ENCODE assay signal across 22 cellular contexts in genomic region chr4:186158966-186159365, GRCh38. TPM values are rescaled to one million over a fixed set of nuclear protein-coding genes. Genes with fewer than 3 reads are reported as not detected.
DNase-seq lines count a peak whose midpoint lies in the region; ATAC-seq, FAIRE-seq and TF ChIP-seq lines count a peak whose summit lies in the region.
"Had no signal": no experiment of that assay in that cellular context is flagged by ENCODE, and none has a peak within 500 bp of the region (broad histone marks: within the 10 kb centered on the region; RNA-seq: fewer than 3 reads in every experiment).

No MANE protein-coding gene starts in this region.

- ATAC-seq in HepG2: no peak
- ATAC-seq in right lobe of liver: no peak
- no peak for ATAC-seq in IMR-90 (ENCODE audit: low read depth)
- no peak for ATAC-seq in K562
- ATAC-seq in GM21528 (IDR thresholded peaks at IDR 0.05; ENCODE audit: low FRiP score, unreplicated experiment): no peak
- ATAC-seq: GM12878 had no signal

- no peak overlapping the region for H2BK15ac ChIP-seq in IMR-90 (ENCODE audit: low read depth, low read length)

- H3K4me2 ChIP-seq in HepG2 (ENCODE audit: low read depth, low read length) (no peak overlapping the region), IMR-90 (ENCODE audit: low read depth, low read length) (no peak overlapping the region), K562 (ENCODE audit: insufficient read depth, low read length) (no peak overlapping the region)
- H3K4me2 ChIP-seq: GM23338 had no signal

- WGBS in HepG2 (ENCODE audit: low lambda C conversion rate): 40% methylated on average over 5 of the region's 5 CpGs
- 73% methylated on average over 5 of the region's 5 CpGs for WGBS in right lobe of liver (ENCODE audit: insufficient coverage, low coverage, low lambda C conversion rate, missing lambda C conversion rate)
- 100% methylated on average over 2 of the region's 5 CpGs; no CpG with 5 or more reads in 1 of the 2 experiments for WGBS in IMR-90 (ENCODE audit: extremely low coverage in 2 of 2, insufficient read length in 1 of 2), 2 experiments
- WGBS in K562 (ENCODE audit: insufficient coverage, low coverage, missing lambda C conversion rate): 2% methylated on average over 5 of the region's 5 CpGs

- H3K36me3 ChIP-seq in HepG2 (replicated peaks in 1 of 2; ENCODE audit: control insufficient read depth in 1 of 2, insufficient read depth in 2 of 2, low read length in 2 of 2) (no peaks in the 10 kb centered on the region), right lobe of liver (peaks cover 0 to 33% (median 6%) of the 10 kb centered on the region in 4 donors), IMR-90 (ENCODE audit: control insufficient read depth, insufficient read depth, low read length) (no peaks in the 10 kb centered on the region), K562 (ENCODE audit: control insufficient read depth, insufficient read depth, low read length) (no peaks in the 10 kb centered on the region)

- H4K91ac ChIP-seq in IMR-90 (ENCODE audit: insufficient read depth, low read depth, low read length): no peak overlapping the region

- in situ Hi-C loops in HepG2 (cut with HindIII; ENCODE audit: extremely low pct_ligation_motif_present, low pct_unique_long_range_greater_than_20kb) (no loop called here), IMR-90 (cut with MboI; ENCODE audit: low sequenced_read_pairs) (no loop called here), K562 (cut with MboI) (no loop called here)

- no peak overlapping the region for H2AFZ ChIP-seq in HepG2 (ENCODE audit: low read length)
- no peak overlapping the region for H2AFZ ChIP-seq in IMR-90 (replicated peaks; ENCODE audit: low read length, poor library complexity)
- H2AFZ ChIP-seq in K562 (ENCODE audit: low read depth, low read length): no peak overlapping the region
- H2AFZ ChIP-seq: GM23338 had no signal

- H3K79me2 ChIP-seq in HepG2 (ENCODE audit: insufficient read depth, low read length): no peaks in the 10 kb centered on the region
- no peaks in the 10 kb centered on the region for H3K79me2 ChIP-seq in K562 (ENCODE audit: control insufficient read depth, insufficient read depth, low read length)

- dilution Hi-C loops in IMR-90 (cut with HindIII; ENCODE audit: low sequenced_read_pairs, unreplicated experiment): no loop called here

- H4K20me1 ChIP-seq in HepG2 (ENCODE audit: insufficient read depth, low read length): no peaks in the 10 kb centered on the region
- H4K20me1 ChIP-seq in IMR-90 (ENCODE audit: insufficient read depth, low read length): no peaks in the 10 kb centered on the region; the same call in 1 of the 2 replicates
- H4K20me1 ChIP-seq in K562 (replicated peaks; ENCODE audit: control insufficient read depth, insufficient read depth, low read length): 0 out of 2 replicates have a peak, but pooled peaks cover 8% of the 10 kb centered on the region

- H2BK20ac ChIP-seq in IMR-90 (ENCODE audit: low read depth, low read length): no peak overlapping the region

- FAIRE-seq in HepG2 (lab: Jason Lieb, UNC) (no peak), K562 (lab: Jason Lieb, UNC) (no peak)
- FAIRE-seq: A204.1, G401.6, GM12878, GM19239, H54 had no signal

- H2BK120ac ChIP-seq in IMR-90 (ENCODE audit: low read depth, low read length): no peak overlapping the region

- H3K79me1 ChIP-seq in IMR-90 (ENCODE audit: low read depth in 1 of 2, low read length in 2 of 2): no peaks in the 10 kb centered on the region

- H3K4me1 ChIP-seq in HepG2 (ENCODE audit: insufficient read depth, low read length) (no peaks in the 10 kb centered on the region), right lobe of liver (no peaks in the 10 kb centered on the region), IMR-90 (ENCODE audit: control insufficient read depth, insufficient read depth, low read length) (no peaks in the 10 kb centered on the region), K562 (replicated peaks in 1 of 2; ENCODE audit: control insufficient read depth in 2 of 2, insufficient read depth in 2 of 2, low read length in 2 of 2) (peaks cover 0 to 8% of the 10 kb centered on the region in 2 experiments; a peak in 1 of 5 replicates)

- H3K27ac ChIP-seq in HepG2 (ENCODE audit: extremely low read length, insufficient read depth, low read length) (no peak overlapping the region), right lobe of liver (no peak overlapping the region), IMR-90 (ENCODE audit: insufficient read depth, low read length) (no peak overlapping the region), K562 (ENCODE audit: extremely low read depth, low read depth, low read length) (no peak overlapping the region)
- H3K27ac ChIP-seq: 22Rv1 had no signal

- no peak overlapping the region for H4K5ac ChIP-seq in IMR-90 (ENCODE audit: low read depth, low read length)

- H3K18ac ChIP-seq in IMR-90 (ENCODE audit: low read depth, low read length): no peak overlapping the region

- H3K27me3 ChIP-seq in HepG2 (ENCODE audit: control insufficient read depth in 1 of 2, insufficient read depth in 2 of 2, low read length in 2 of 2): peaks cover 2 to 15% of the 10 kb centered on the region in 2 experiments; a peak in 3 of 5 replicates
- H3K27me3 ChIP-seq in right lobe of liver: no peaks in the 10 kb centered on the region
- no peaks in the 10 kb centered on the region for H3K27me3 ChIP-seq in IMR-90 (ENCODE audit: control insufficient read depth, insufficient read depth, low read length)
- peaks cover 31 to 63% of the 10 kb centered on the region in 2 experiments for H3K27me3 ChIP-seq in K562 (ENCODE audit: control insufficient read depth in 2 of 2, insufficient read depth in 2 of 2, low read length in 2 of 2)

- no peak for DNase-seq in HepG2 (ENCODE audit: low spot score)
- no peak for DNase-seq in right lobe of liver
- DNase-seq in IMR-90: no peak
- no peak for DNase-seq in K562 (ENCODE audit: extremely low read depth in 1 of 4, low spot score in 3 of 4)
- DNase-seq in GM03348 (ENCODE audit: low spot score): no peak
- no peak for DNase-seq in NOMO-1 (lab: John Stamatoyannopoulos, UW; ENCODE audit: unreplicated experiment in 2 of 2)
- no peak for DNase-seq in NK-92 treated with Interleukin-12 subunit alpha and Interleukin-12 subunit beta, amount 100 ng/mL, for 24 hours (lab: John Stamatoyannopoulos, UW)
- DNase-seq: ACHN; C1 segment of cervical spinal cord; Calu3; CD4-positive, alpha-beta memory T cell; COR-L47; DMS79 treated with DMSO at 0.1 percent for 48 hours; HCEC 1CT had no signal

- H3K14ac ChIP-seq in IMR-90 (replicated peaks; ENCODE audit: low read depth, low read length): no peak overlapping the region

- no peak overlapping the region for H3K4ac ChIP-seq in IMR-90 (ENCODE audit: low read depth, low read length)

- H3K4me3 ChIP-seq in HepG2 (replicated peaks in 1 of 3; ENCODE audit: insufficient read depth in 1 of 3, low read depth in 2 of 3, low read length in 3 of 3) (no peak overlapping the region), right lobe of liver (no peak overlapping the region), IMR-90 (ENCODE audit: insufficient read depth, low read depth, low read length) (no peak overlapping the region), K562 (no peak overlapping the region)
- H3K4me3 ChIP-seq: GM12878, GM23338 had no signal

- H3K9ac ChIP-seq in HepG2 (ENCODE audit: insufficient read depth, low read depth, low read length): no peak overlapping the region
- no peak overlapping the region for H3K9ac ChIP-seq in IMR-90 (ENCODE audit: low read depth, low read length)
- H3K9ac ChIP-seq in K562 (ENCODE audit: insufficient read depth in 1 of 2, low read depth in 2 of 2, low read length in 2 of 2): no peak overlapping the region

- TF ChIP-seq RAD21 in HepG2 (CRISPR knock-in tag; IDR thresholded peaks at IDR 0.05): no peak
- TF ChIP-seq RAD21 in IMR-90 (IDR thresholded peaks at IDR 0.05; ENCODE audit: low read length): no peak
- no peak for TF ChIP-seq RAD21 in K562 (CRISPR knock-in tag; conservative IDR thresholded peaks at IDR 0.05 in 1 of 2, IDR thresholded peaks at IDR 0.05 in 1 of 2)

- TF ChIP-seq CTCF in HepG2 (CRISPR knock-in tag; IDR thresholded peaks at IDR 0.05) (no peak), right lobe of liver (IDR thresholded peaks at IDR 0.05) (no peak), IMR-90 (conservative IDR thresholded peaks at IDR 0.05; ENCODE audit: low read depth, low read length) (no peak), K562 (IDR thresholded peaks at IDR 0.05 in 2 of 3, conservative IDR thresholded peaks at IDR 0.05 in 1 of 3; ENCODE audit: insufficient read depth in 2 of 3, low read depth in 1 of 3, low read length in 3 of 3) (no peak)

- no peak overlapping the region for H3K23ac ChIP-seq in IMR-90 (ENCODE audit: low read depth, low read length)

- TF ChIP-seq EP300 in HepG2 (IDR thresholded peaks at IDR 0.05; ENCODE audit: low read depth in 2 of 2, low read length in 2 of 2) (no peak), HepG2 (CRISPR knock-in tag; IDR thresholded peaks at IDR 0.05; ENCODE audit: borderline replicate concordance) (no peak), K562 (IDR thresholded peaks at IDR 0.05; ENCODE audit: low read length) (no peak)

- BruUV-seq in HepG2 (replicated peaks; lab: Mats Ljungman, UMichigan) (no TSS peak), IMR-90 (replicated peaks; lab: Mats Ljungman, UMichigan) (no TSS peak), K562 (replicated peaks; lab: Mats Ljungman, UMichigan) (no TSS peak)

- intact Hi-C loops in HepG2 (cut with micrococcal nuclease; ENCODE audit: unreplicated experiment) (no loop called here), right lobe of liver (cut with DNase I) (no loop called here), IMR-90 (cut with micrococcal nuclease) (no loop called here), K562 (cut with micrococcal nuclease) (no loop called here)

- CTCF ChIA-PET in HepG2 (lab: Yijun Ruan, JAX; ENCODE audit: low intra/inter-chr PET ratio, low total read pairs) (no interaction called here), IMR-90 (lab: Yijun Ruan, JAX) (interaction anchor here (1.1 kb wide), 1 partner anchor 21 kb away, joined by 3 read pairs; no protein-coding TSS in a partner anchor), K562 (lab: Yijun Ruan, JAX; ENCODE audit: low intra/inter-chr PET ratio) (no interaction called here)

- no peak overlapping the region for H4K8ac ChIP-seq in IMR-90 (ENCODE audit: low read depth in 2 of 2, low read length in 2 of 2)

- no peak overlapping the region for H2BK5ac ChIP-seq in IMR-90 (ENCODE audit: low read depth, low read length, poor library complexity, severe bottlenecking)

- POLR2A ChIA-PET in HepG2 (lab: Yijun Ruan, JAX): no interaction called here
- POLR2A ChIA-PET in IMR-90 (lab: Charles Lee; ENCODE audit: unreplicated experiment): no interaction called here
- POLR2A ChIA-PET in K562 (lab: Yijun Ruan, JAX): no interaction called here

- no peak for TF ChIP-seq POLR2A in HepG2 (IDR thresholded peaks at IDR 0.05; ENCODE audit: insufficient read depth in 1 of 2, low read depth in 2 of 2, low read length in 2 of 2)
- no peak for TF ChIP-seq POLR2A in right lobe of liver (IDR thresholded peaks at IDR 0.05)
- no peak for TF ChIP-seq POLR2A in IMR-90 (IDR thresholded peaks at IDR 0.05; ENCODE audit: low read depth, low read length)
- TF ChIP-seq POLR2A in K562 (conservative IDR thresholded peaks at IDR 0.05): no peak

- H3K9me3 ChIP-seq in HepG2 (ENCODE audit: low read length) (no peaks in the 10 kb centered on the region), right lobe of liver (no peaks in the 10 kb centered on the region), IMR-90 (ENCODE audit: control insufficient read depth, insufficient read depth, low read length) (no peaks in the 10 kb centered on the region), K562 (replicated peaks; ENCODE audit: control insufficient read depth, insufficient read depth, low read depth, low read length) (no peaks in the 10 kb centered on the region)

- H2AK5ac ChIP-seq in IMR-90 (ENCODE audit: low read depth, low read length): no peak overlapping the region

- no peak overlapping the region for H3K56ac ChIP-seq in IMR-90 (ENCODE audit: extremely low read depth, insufficient read depth, low read length)

- peaks cover 9% of the 10 kb centered on the region; the same call in 1 of the 2 replicates for H3K9me1 ChIP-seq in IMR-90 (ENCODE audit: insufficient read depth, low read length)
- no peaks in the 10 kb centered on the region for H3K9me1 ChIP-seq in K562 (ENCODE audit: control insufficient read depth, insufficient read depth, low read length)

- no peak overlapping the region for H2AK9ac ChIP-seq in IMR-90 (replicated peaks; ENCODE audit: low read depth, low read length, poor library complexity)

RNA-seq across cellular contexts. Expression of gene CYP4V2, which starts 32.4 kb away (rescaled TPM):
- total RNA-seq in HepG2 (2016; rRNA removed; fragmentation: Illumina TruSeq; extraction: Trizol) (2.1 and 7.2 TPM in 2 replicates), right lobe of liver (100 to 1,000 TPM in 2 of 6 experiments, 10 to 100 TPM in 4; 82.4 to 199 (median 94.1) TPM), IMR-90 (2012; rRNA removed) (3.9 and 5.0 TPM in 2 replicates), K562 (2014; rRNA removed) (3.3 and 4.5 TPM in 2 replicates), K562 (2014; rRNA removed; fragmentation: Illumina TruSeq; extraction: Trizol) (4.8 and 5.4 TPM in 2 replicates), K562 (2015; rRNA removed; fragmentation: Illumina TruSeq; extraction: Trizol) (7.2 and 8.3 TPM in 2 replicates), K562 (2021) (3.6 and 4.5 TPM in 2 replicates)
- total RNA-seq in HepG2 (2016; cell fraction: cytosol; rRNA removed; fragmentation: Illumina TruSeq; extraction: Trizol; ENCODE audit: low read depth): 1.5 and 2.2 TPM in 2 replicates
- total RNA-seq in HepG2 (2016; cell fraction: insoluble cytoplasmic fraction; rRNA removed; fragmentation: Illumina TruSeq; extraction: Trizol): 3.0 and 6.9 TPM in 2 replicates
- 2.9 and 3.1 TPM in 2 replicates for total RNA-seq in HepG2 (2016; cell fraction: membrane; rRNA removed; fragmentation: Illumina TruSeq; extraction: Trizol)
- 14.3 and 14.6 TPM in 2 replicates for total RNA-seq in HepG2 (2016; cell fraction: nucleus; rRNA removed; fragmentation: Illumina TruSeq; extraction: Trizol)
- polyA plus RNA-seq in HepG2 (2011; rRNA removed) (4.7 and 6.2 TPM in 2 replicates), IMR-90 (2012; rRNA removed) (3.2 and 4.1 TPM in 2 replicates), K562 (2011; rRNA removed) (0.64 and 2.6 TPM in 2 replicates), K562 (2014; fragmentation: Illumina TruSeq; extraction: Trizol) (3.3 and 3.9 TPM in 2 replicates), K562 (2014; fragmentation: Nextera tagmentation; extraction: Ambion mirVana) (1 to 10 TPM; 1.1 TPM), K562 (2014; rRNA removed) (5.2 and 5.3 TPM in 2 replicates)
- polyA plus RNA-seq in HepG2 (2011; cell fraction: cytosol; rRNA removed): 2.1 and 3.2 TPM in 2 replicates
- polyA plus RNA-seq in HepG2 (2011; cell fraction: nucleus; rRNA removed): 16.5 and 24.0 TPM in 2 replicates
- polyA plus RNA-seq in HepG2 (2012): 6.6 and 6.7 TPM in 2 replicates
- polyA plus RNA-seq in HepG2 (2016; cell fraction: cytosol; fragmentation: Illumina TruSeq; extraction: Trizol; ENCODE audit: low read depth): 1.9 and 2.1 TPM in 2 replicates
- 2.6 and 2.9 TPM in 2 replicates for polyA plus RNA-seq in HepG2 (2016; cell fraction: insoluble cytoplasmic fraction; fragmentation: Illumina TruSeq; extraction: Trizol; ENCODE audit: low read depth)
- polyA plus RNA-seq in HepG2 (2016; cell fraction: membrane; fragmentation: Illumina TruSeq; extraction: Trizol; ENCODE audit: low read depth): 2.3 and 2.6 TPM in 2 replicates
- polyA plus RNA-seq in HepG2 (2016; cell fraction: nucleus; fragmentation: Illumina TruSeq; extraction: Trizol; ENCODE audit: insufficient read depth, low read depth): 40.3 and 41.1 TPM in 2 replicates
- polyA minus RNA-seq in HepG2 (2011; rRNA and poly(A)+ RNA removed; ENCODE audit: low replicate concordance): 0.82 and 1.7 TPM in 2 replicates
- 1.6 and 2.0 TPM in 2 replicates for polyA minus RNA-seq in HepG2 (2011; cell fraction: cytosol; rRNA and poly(A)+ RNA removed)
- polyA minus RNA-seq in HepG2 (2011; cell fraction: nucleus; rRNA and poly(A)+ RNA removed): 9.9 and 14.3 TPM in 2 replicates
- 1.6 and 1.8 TPM in 2 replicates for polyA plus RNA-seq in IMR-90 (2012; cell fraction: cytosol; rRNA removed)
- polyA plus RNA-seq in IMR-90 (2012; cell fraction: nucleus; rRNA removed; ENCODE audit: low replicate concordance): 3.5 and 7.4 TPM in 2 replicates
- total RNA-seq in K562 (2011; cell fraction: chromatin; rRNA removed; ENCODE audit: low replicate concordance): 2.2 and 4.2 TPM in 2 replicates
- total RNA-seq in K562 (2011; cell fraction: nucleolus; rRNA removed): 2.5 and 3.0 TPM in 2 replicates
- total RNA-seq in K562 (2011; cell fraction: nucleoplasm; rRNA removed): 3.0 and 5.1 TPM in 2 replicates
- 1.0 and 1.8 TPM in 2 replicates for polyA plus RNA-seq in K562 (2011; cell fraction: cytosol; rRNA removed)
- 1.1 and 2.9 TPM in 2 replicates for polyA plus RNA-seq in K562 (2011; cell fraction: nucleus; rRNA removed)
- 4.3 and 12.5 TPM in 2 replicates for polyA plus RNA-seq in K562 (2012)
- polyA minus RNA-seq in K562 (2011; rRNA and poly(A)+ RNA removed): 1.7 and 2.2 TPM in 2 replicates
- polyA minus RNA-seq in K562 (2011; cell fraction: cytosol; rRNA and poly(A)+ RNA removed): 1.4 TPM in 1 of 2 replicates, not detected in the other
- polyA minus RNA-seq in K562 (2011; cell fraction: nucleus; rRNA and poly(A)+ RNA removed): 2.1 and 3.5 TPM in 2 replicates

RNA-seq across cellular contexts. Expression of gene FAM149A, which starts 54.5 kb away (rescaled TPM):
- not detected in 2 replicates for total RNA-seq in HepG2 (2016; rRNA removed; fragmentation: Illumina TruSeq; extraction: Trizol)
- not detected in 2 replicates for total RNA-seq in HepG2 (2016; cell fraction: cytosol; rRNA removed; fragmentation: Illumina TruSeq; extraction: Trizol; ENCODE audit: low read depth)
- not detected in 2 replicates for total RNA-seq in HepG2 (2016; cell fraction: insoluble cytoplasmic fraction; rRNA removed; fragmentation: Illumina TruSeq; extraction: Trizol)
- not detected in 2 replicates for total RNA-seq in HepG2 (2016; cell fraction: membrane; rRNA removed; fragmentation: Illumina TruSeq; extraction: Trizol)
- total RNA-seq in HepG2 (2016; cell fraction: nucleus; rRNA removed; fragmentation: Illumina TruSeq; extraction: Trizol): not detected in 2 replicates
- polyA plus RNA-seq in HepG2 (2011; rRNA removed): not detected in 2 replicates
- 0.07 TPM in 1 of 2 replicates, not detected in the other for polyA plus RNA-seq in HepG2 (2011; cell fraction: cytosol; rRNA removed)
- polyA plus RNA-seq in HepG2 (2011; cell fraction: nucleus; rRNA removed): 0.31 TPM in 1 of 2 replicates, not detected in the other
- polyA plus RNA-seq in HepG2 (2012): not detected in 2 replicates
- polyA plus RNA-seq in HepG2 (2016; cell fraction: cytosol; fragmentation: Illumina TruSeq; extraction: Trizol; ENCODE audit: low read depth): not detected in 2 replicates
- polyA plus RNA-seq in HepG2 (2016; cell fraction: insoluble cytoplasmic fraction; fragmentation: Illumina TruSeq; extraction: Trizol; ENCODE audit: low read depth): not detected in 2 replicates
- polyA plus RNA-seq in HepG2 (2016; cell fraction: membrane; fragmentation: Illumina TruSeq; extraction: Trizol; ENCODE audit: low read depth): not detected in 2 replicates
- not detected in 2 replicates for polyA plus RNA-seq in HepG2 (2016; cell fraction: nucleus; fragmentation: Illumina TruSeq; extraction: Trizol; ENCODE audit: insufficient read depth, low read depth)
- polyA minus RNA-seq in HepG2 (2011; rRNA and poly(A)+ RNA removed; ENCODE audit: low replicate concordance): not detected in 2 replicates
- polyA minus RNA-seq in HepG2 (2011; cell fraction: cytosol; rRNA and poly(A)+ RNA removed): not detected in 2 replicates
- not detected in 2 replicates for polyA minus RNA-seq in HepG2 (2011; cell fraction: nucleus; rRNA and poly(A)+ RNA removed)
- 10 to 100 TPM; 19.8 to 33.1 (median 23.0) TPM for total RNA-seq in right lobe of liver
- total RNA-seq in IMR-90 (2012; rRNA removed): 0.54 and 0.83 TPM in 2 replicates
- polyA plus RNA-seq in IMR-90 (2012; rRNA removed): 0.44 and 0.70 TPM in 2 replicates
- 0.48 and 0.64 TPM in 2 replicates for polyA plus RNA-seq in IMR-90 (2012; cell fraction: cytosol; rRNA removed)
- 0.27 and 0.37 TPM in 2 replicates for polyA plus RNA-seq in IMR-90 (2012; cell fraction: nucleus; rRNA removed; ENCODE audit: low replicate concordance)
- not detected in 2 replicates for total RNA-seq in K562 (2011; cell fraction: chromatin; rRNA removed; ENCODE audit: low replicate concordance)
- not detected in 2 replicates for total RNA-seq in K562 (2011; cell fraction: nucleolus; rRNA removed)
- not detected in 2 replicates for total RNA-seq in K562 (2011; cell fraction: nucleoplasm; rRNA removed)
- total RNA-seq in K562 (2014; rRNA removed): not detected in 2 replicates
- total RNA-seq in K562 (2014; rRNA removed; fragmentation: Illumina TruSeq; extraction: Trizol): not detected in 2 replicates
- not detected in 2 replicates for total RNA-seq in K562 (2015; rRNA removed; fragmentation: Illumina TruSeq; extraction: Trizol)
- not detected in 2 replicates for total RNA-seq in K562 (2021)
- not detected in 2 replicates for polyA plus RNA-seq in K562 (2011; rRNA removed)
- not detected in 2 replicates for polyA plus RNA-seq in K562 (2011; cell fraction: cytosol; rRNA removed)
- polyA plus RNA-seq in K562 (2011; cell fraction: nucleus; rRNA removed): not detected in 2 replicates
- not detected in 2 replicates for polyA plus RNA-seq in K562 (2012)
- polyA plus RNA-seq in K562 (2014; fragmentation: Illumina TruSeq; extraction: Trizol): not detected in 2 replicates
- not detected for polyA plus RNA-seq in K562 (2014; fragmentation: Nextera tagmentation; extraction: Ambion mirVana)
- polyA plus RNA-seq in K562 (2014; rRNA removed): not detected in 2 replicates
- not detected in 2 replicates for polyA minus RNA-seq in K562 (2011; rRNA and poly(A)+ RNA removed)
- not detected in 2 replicates for polyA minus RNA-seq in K562 (2011; cell fraction: cytosol; rRNA and poly(A)+ RNA removed)
- not detected in 2 replicates for polyA minus RNA-seq in K562 (2011; cell fraction: nucleus; rRNA and poly(A)+ RNA removed)
- polyA plus RNA-seq: CD4-positive, alpha-beta memory T cell had no signal

Comparison
In these comparisons a context has a peak if more than half of its experiments do, and no peak if none do; other contexts are left out.
1. RNA of gene CYP4V2, which starts 32.4 kb away (total RNA-seq): 82.4 to 199 TPM in right lobe of liver; 1.5 to 14.6 TPM in HepG2, 2.2 to 8.3 TPM in K562 and 3.9 to 5.0 TPM in IMR-90; every median in the first group is over 4 times any median in the second.
2. RNA of gene FAM149A, which starts 54.5 kb away (total RNA-seq): 19.8 to 33.1 TPM in right lobe of liver; 0.54 to 0.83 TPM in IMR-90, not detected in HepG2 and not detected in K562; every median in the first group is over 10 times any median in the second.
3. Of the 241 proteins assayed by ChIP-seq in both HepG2 and K562: peak only in HepG2: none; only in K562: MAFG; in both: MAFF and MAFK; in neither: 238.